Comparison of ENCODE assay signal across 8 cellular contexts in the genomic region with DNA sequence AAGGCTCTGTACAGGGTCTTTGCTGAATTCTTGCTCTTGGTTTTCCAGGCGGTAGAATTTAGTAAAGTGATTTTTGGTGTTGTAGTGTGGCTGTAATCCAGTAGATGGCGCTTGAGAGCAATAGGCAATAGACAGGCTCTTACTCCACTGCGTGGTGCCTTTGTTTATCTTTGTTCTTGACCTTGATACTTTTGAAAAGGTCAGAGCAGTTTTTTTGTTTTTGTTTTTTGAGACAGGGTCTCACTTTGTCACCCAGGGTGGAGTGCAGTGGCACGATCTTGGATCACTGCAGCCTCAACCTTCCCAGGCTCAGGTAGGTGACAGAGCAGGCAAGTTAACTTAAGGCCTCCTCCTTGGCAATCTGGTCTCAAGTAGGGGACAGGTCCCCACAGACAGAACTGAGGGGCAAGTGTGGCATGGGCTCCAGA. TPM values are rescaled to one million over a fixed set of nuclear protein-coding genes. Genes with fewer than 3 reads are reported as not detected.
DNase-seq lines count a peak whose midpoint lies in the region; ATAC-seq and TF ChIP-seq lines count a peak whose summit lies in the region.

No MANE protein-coding gene starts in this region.

- H3K4me1 Mint-ChIP-seq in osteocyte (ENCODE audit: unreplicated experiment), result no peaks in the 10 kb centered on the region

- H3K27ac Mint-ChIP-seq in osteocyte (ENCODE audit: unreplicated experiment), result no peak overlapping the region

- TF ChIP-seq CTCF in GM12875 (IDR thresholded peaks at IDR 0.05; ENCODE audit: borderline replicate concordance, insufficient read depth, low read depth, low read length) (peak; percentile 80), osteocyte (IDR thresholded peaks at IDR 0.05) (peak; percentile 60)

- H3K9me3 Mint-ChIP-seq in osteocyte (ENCODE audit: unreplicated experiment), result peaks cover 13% of the 10 kb centered on the region

- H3K36me3 Mint-ChIP-seq in osteocyte (ENCODE audit: unreplicated experiment), result no peaks in the 10 kb centered on the region

- no peak overlapping the region for H3K4me3 Mint-ChIP-seq in osteocyte (ENCODE audit: unreplicated experiment)

- no peaks in the 10 kb centered on the region for H3K27me3 Mint-ChIP-seq in osteocyte (ENCODE audit: unreplicated experiment)

- DNase-seq in AG08396 (ENCODE audit: low spot score) (peak; percentile 49), NCI-H748 treated with DMSO at 0.1 percent for 48 hours (lab: John Stamatoyannopoulos, UW) (peak; percentile 23), fibroblast of gingiva (ENCODE audit: low read depth) (peak; percentile 10), osteocyte (ENCODE audit: extremely low spot score, unreplicated experiment) (no peak)
- DNase-seq in activated CD8-positive, alpha-beta memory T cell treated with anti-CD3 and anti-CD28 coated beads, Interleukin-2, amount 50 U/mL, for 4 hours, result peak; percentile 51

- no peak overlapping the region for H3K4me3 ChIP-seq in GM12875 (ENCODE audit: low read depth, low read length)

- ATAC-seq in GM19328 (IDR thresholded peaks at IDR 0.05; ENCODE audit: unreplicated experiment) (no peak), HG03280 (IDR thresholded peaks at IDR 0.05; ENCODE audit: unreplicated experiment) (no peak)

RNA-seq across cellular contexts. Expression of gene LILRA5, which starts 12.2 kb away (rescaled TPM):
- not detected in 2 replicates for total RNA-seq in osteocyte

RNA-seq across cellular contexts. Expression of gene LILRA4, which starts 13.8 kb away (rescaled TPM):
- not detected in 2 replicates for total RNA-seq in osteocyte

RNA-seq across cellular contexts. Expression of gene LAIR1, which starts 39.5 kb away (rescaled TPM):
- total RNA-seq in osteocyte, result not detected in 2 replicates

RNA-seq across cellular contexts. Expression of gene LILRB2, which starts 44.3 kb away (rescaled TPM):
- total RNA-seq in osteocyte, result not detected in 2 replicates
